2 cellular contexts compared by ENCODE assay signal in the genomic region with DNA sequence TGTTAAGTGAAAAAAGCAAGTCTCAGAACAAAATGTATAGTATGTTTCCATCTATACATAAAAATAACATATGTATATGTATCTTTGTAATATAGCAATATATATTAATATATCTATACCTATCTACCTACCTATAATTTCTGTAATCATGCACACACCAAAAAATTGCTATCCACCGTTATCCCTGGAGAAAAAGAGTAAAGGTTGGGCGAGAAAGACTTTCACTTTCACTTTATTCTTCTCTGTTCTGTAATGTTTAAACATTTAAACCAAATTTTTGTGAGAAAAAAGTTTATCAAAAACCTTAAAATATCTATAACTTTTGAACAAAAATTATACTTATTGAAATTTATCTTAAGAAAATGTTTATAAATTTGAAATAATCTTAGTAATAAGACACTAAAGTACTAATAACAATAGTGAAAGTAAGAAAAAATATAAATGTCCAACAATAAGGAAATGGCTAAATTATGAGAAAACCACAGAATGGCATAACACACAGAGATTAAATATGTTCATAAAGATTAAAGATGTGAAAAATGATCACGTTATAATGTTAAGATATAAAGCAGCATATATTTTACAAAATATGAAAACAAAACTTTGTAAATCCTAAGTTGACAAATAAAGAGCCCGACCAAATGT.
TF ChIP-seq lines count a peak whose summit lies in the region.

No MANE protein-coding gene starts in this region.

TF ChIP-seq in SK-N-SH, 30 proteins besides CTCF, POLR2A, EP300 and RAD21 (continued from another document):
- TF ChIP-seq FOSL2 (IDR thresholded peaks at IDR 0.05; ENCODE audit: borderline replicate concordance, low read depth) (no peak), FOXJ3 (CRISPR knock-in tag; IDR thresholded peaks at IDR 0.05) (no peak), GABPA (IDR thresholded peaks at IDR 0.05; ENCODE audit: low read depth) (no peak)
- TF ChIP-seq, protein P1, sequence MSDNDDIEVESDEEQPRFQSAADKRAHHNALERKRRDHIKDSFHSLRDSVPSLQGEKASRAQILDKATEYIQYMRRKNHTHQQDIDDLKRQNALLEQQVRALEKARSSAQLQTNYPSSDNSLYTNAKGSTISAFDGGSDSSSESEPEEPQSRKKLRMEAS (IDR thresholded peaks at IDR 0.05; ENCODE audit: low read depth), result no peak
- TF ChIP-seq, protein P2, sequence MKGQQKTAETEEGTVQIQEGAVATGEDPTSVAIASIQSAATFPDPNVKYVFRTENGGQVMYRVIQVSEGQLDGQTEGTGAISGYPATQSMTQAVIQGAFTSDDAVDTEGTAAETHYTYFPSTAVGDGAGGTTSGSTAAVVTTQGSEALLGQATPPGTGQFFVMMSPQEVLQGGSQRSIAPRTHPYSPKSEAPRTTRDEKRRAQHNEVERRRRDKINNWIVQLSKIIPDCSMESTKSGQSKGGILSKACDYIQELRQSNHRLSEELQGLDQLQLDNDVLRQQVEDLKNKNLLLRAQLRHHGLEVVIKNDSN (IDR thresholded peaks at IDR 0.05; ENCODE audit: borderline replicate concordance, low read depth), result no peak
TF ChIP-seq in SK-N-SH: peak in this region for 0.

TF ChIP-seq in SK-N-SH treated with all-trans-retinoic acid at 6 μM for 48 hours, 23 proteins besides CTCF, POLR2A, EP300 and RAD21:
- TF ChIP-seq, protein P3, sequence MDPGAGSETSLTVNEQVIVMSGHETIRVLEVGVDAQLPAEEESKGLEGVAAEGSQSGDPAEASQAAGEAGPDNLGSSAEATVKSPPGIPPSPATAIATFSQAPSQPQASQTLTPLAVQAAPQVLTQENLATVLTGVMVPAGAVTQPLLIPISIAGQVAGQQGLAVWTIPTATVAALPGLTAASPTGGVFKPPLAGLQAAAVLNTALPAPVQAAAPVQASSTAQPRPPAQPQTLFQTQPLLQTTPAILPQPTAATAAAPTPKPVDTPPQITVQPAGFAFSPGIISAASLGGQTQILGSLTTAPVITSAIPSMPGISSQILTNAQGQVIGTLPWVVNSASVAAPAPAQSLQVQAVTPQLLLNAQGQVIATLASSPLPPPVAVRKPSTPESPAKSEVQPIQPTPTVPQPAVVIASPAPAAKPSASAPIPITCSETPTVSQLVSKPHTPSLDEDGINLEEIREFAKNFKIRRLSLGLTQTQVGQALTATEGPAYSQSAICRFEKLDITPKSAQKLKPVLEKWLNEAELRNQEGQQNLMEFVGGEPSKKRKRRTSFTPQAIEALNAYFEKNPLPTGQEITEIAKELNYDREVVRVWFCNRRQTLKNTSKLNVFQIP (CRISPR knock-in tag; IDR thresholded peaks at IDR 0.05; ENCODE audit: borderline replicate concordance, low read depth), result no peak
- TF ChIP-seq TCF4 (CRISPR knock-in tag; IDR thresholded peaks at IDR 0.05; ENCODE audit: borderline replicate concordance) (no peak), TOX (CRISPR knock-in tag; IDR thresholded peaks at IDR 0.05; ENCODE audit: borderline replicate concordance) (no peak), SNAI2 (CRISPR knock-in tag; IDR thresholded peaks at IDR 0.05) (no peak), GLIS3 (CRISPR knock-in tag; IDR thresholded peaks at IDR 0.05) (no peak), RARB (CRISPR knock-in tag; IDR thresholded peaks at IDR 0.05) (no peak), ZC3H10 (CRISPR knock-in tag; IDR thresholded peaks at IDR 0.05) (no peak), OSR1 (CRISPR knock-in tag; IDR thresholded peaks at IDR 0.05) (no peak), ZNF565 (CRISPR knock-in tag; conservative IDR thresholded peaks at IDR 0.05; ENCODE audit: low read depth) (no peak), BACH2 (CRISPR knock-in tag; IDR thresholded peaks at IDR 0.05; ENCODE audit: borderline replicate concordance) (no peak), ZFP30 (CRISPR knock-in tag; IDR thresholded peaks at IDR 0.05) (no peak), ESRRG (CRISPR knock-in tag; IDR thresholded peaks at IDR 0.05) (no peak), ZFP3 (CRISPR knock-in tag; IDR thresholded peaks at IDR 0.05) (no peak), ZNF70 (CRISPR knock-in tag; IDR thresholded peaks at IDR 0.05) (no peak), PPARA (CRISPR knock-in tag; IDR thresholded peaks at IDR 0.05; ENCODE audit: borderline replicate concordance) (no peak), CSDC2 (CRISPR knock-in tag; IDR thresholded peaks at IDR 0.05) (no peak)
- TF ChIP-seq, protein P4, sequence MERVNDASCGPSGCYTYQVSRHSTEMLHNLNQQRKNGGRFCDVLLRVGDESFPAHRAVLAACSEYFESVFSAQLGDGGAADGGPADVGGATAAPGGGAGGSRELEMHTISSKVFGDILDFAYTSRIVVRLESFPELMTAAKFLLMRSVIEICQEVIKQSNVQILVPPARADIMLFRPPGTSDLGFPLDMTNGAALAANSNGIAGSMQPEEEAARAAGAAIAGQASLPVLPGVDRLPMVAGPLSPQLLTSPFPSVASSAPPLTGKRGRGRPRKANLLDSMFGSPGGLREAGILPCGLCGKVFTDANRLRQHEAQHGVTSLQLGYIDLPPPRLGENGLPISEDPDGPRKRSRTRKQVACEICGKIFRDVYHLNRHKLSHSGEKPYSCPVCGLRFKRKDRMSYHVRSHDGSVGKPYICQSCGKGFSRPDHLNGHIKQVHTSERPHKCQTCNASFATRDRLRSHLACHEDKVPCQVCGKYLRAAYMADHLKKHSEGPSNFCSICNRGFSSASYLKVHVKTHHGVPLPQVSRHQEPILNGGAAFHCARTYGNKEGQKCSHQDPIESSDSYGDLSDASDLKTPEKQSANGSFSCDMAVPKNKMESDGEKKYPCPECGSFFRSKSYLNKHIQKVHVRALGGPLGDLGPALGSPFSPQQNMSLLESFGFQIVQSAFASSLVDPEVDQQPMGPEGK (CRISPR knock-in tag; IDR thresholded peaks at IDR 0.05; ENCODE audit: borderline replicate concordance), result no peak
- TF ChIP-seq, protein P5, sequence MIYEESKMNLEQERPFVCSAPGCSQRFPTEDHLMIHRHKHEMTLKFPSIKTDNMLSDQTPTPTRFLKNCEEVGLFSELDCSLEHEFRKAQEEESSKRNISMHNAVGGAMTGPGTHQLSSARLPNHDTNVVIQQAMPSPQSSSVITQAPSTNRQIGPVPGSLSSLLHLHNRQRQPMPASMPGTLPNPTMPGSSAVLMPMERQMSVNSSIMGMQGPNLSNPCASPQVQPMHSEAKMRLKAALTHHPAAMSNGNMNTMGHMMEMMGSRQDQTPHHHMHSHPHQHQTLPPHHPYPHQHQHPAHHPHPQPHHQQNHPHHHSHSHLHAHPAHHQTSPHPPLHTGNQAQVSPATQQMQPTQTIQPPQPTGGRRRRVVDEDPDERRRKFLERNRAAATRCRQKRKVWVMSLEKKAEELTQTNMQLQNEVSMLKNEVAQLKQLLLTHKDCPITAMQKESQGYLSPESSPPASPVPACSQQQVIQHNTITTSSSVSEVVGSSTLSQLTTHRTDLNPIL (CRISPR knock-in tag; IDR thresholded peaks at IDR 0.05; ENCODE audit: low read depth), result no peak
- TF ChIP-seq, protein P6, sequence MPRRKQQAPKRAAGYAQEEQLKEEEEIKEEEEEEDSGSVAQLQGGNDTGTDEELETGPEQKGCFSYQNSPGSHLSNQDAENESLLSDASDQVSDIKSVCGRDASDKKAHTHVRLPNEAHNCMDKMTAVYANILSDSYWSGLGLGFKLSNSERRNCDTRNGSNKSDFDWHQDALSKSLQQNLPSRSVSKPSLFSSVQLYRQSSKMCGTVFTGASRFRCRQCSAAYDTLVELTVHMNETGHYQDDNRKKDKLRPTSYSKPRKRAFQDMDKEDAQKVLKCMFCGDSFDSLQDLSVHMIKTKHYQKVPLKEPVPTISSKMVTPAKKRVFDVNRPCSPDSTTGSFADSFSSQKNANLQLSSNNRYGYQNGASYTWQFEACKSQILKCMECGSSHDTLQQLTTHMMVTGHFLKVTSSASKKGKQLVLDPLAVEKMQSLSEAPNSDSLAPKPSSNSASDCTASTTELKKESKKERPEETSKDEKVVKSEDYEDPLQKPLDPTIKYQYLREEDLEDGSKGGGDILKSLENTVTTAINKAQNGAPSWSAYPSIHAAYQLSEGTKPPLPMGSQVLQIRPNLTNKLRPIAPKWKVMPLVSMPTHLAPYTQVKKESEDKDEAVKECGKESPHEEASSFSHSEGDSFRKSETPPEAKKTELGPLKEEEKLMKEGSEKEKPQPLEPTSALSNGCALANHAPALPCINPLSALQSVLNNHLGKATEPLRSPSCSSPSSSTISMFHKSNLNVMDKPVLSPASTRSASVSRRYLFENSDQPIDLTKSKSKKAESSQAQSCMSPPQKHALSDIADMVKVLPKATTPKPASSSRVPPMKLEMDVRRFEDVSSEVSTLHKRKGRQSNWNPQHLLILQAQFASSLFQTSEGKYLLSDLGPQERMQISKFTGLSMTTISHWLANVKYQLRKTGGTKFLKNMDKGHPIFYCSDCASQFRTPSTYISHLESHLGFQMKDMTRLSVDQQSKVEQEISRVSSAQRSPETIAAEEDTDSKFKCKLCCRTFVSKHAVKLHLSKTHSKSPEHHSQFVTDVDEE (CRISPR knock-in tag; IDR thresholded peaks at IDR 0.05), result no peak
